ENCODE assay signal across 2 cellular contexts in genomic region chr19:4301590-4302237, GRCh38.
TF ChIP-seq lines count a peak whose summit lies in the region.

No MANE protein-coding gene starts in this region.

TF ChIP-seq in HepG2, 621 proteins besides CTCF, POLR2A, EP300 and RAD21:
- no peak for TF ChIP-seq TEAD2 (CRISPR knock-in tag; IDR thresholded peaks at IDR 0.05)
- peak; percentile 28 for TF ChIP-seq TEAD3 (CRISPR knock-in tag; optimal IDR thresholded peaks at IDR 0.05; ENCODE audit: borderline replicate concordance)
- TF ChIP-seq ZFP91 (CRISPR knock-in tag; IDR thresholded peaks at IDR 0.05; ENCODE audit: borderline replicate concordance), result peak; percentile 15; the same call in 1 of the 2 replicates
- TF ChIP-seq SKI (IDR thresholded peaks at IDR 0.05; ENCODE audit: partially characterized antibody), result no peak
- TF ChIP-seq ZMYM3 (CRISPR knock-in tag; IDR thresholded peaks at IDR 0.05), result peak; percentile 46
- 0 out of 2 replicates have a peak, but pooled peaks have one; percentile 26 for TF ChIP-seq PPARG (CRISPR knock-in tag; conservative IDR thresholded peaks at IDR 0.05)
- TF ChIP-seq SMARCE1 (IDR thresholded peaks at IDR 0.05; ENCODE audit: borderline replicate concordance), result no peak
- no peak for TF ChIP-seq ZNF713 (CRISPR knock-in tag; IDR thresholded peaks at IDR 0.05)
- 0 out of 2 replicates have a peak, but pooled peaks have one; percentile 26 for TF ChIP-seq TGIF2 (CRISPR knock-in tag; IDR thresholded peaks at IDR 0.05)
- TF ChIP-seq ZBTB14 (CRISPR knock-in tag; IDR thresholded peaks at IDR 0.05), result no peak
- TF ChIP-seq ZNF605 (CRISPR knock-in tag; IDR thresholded peaks at IDR 0.05), result no peak
- TF ChIP-seq ZFX (CRISPR knock-in tag; IDR thresholded peaks at IDR 0.05; ENCODE audit: low read depth), result peak; percentile 41; the same call in 1 of the 2 replicates

TF ChIP-seq in WTC11, 78 proteins besides CTCF, POLR2A, EP300 and RAD21:
- TF ChIP-seq MAX (CRISPR knock-in tag; IDR thresholded peaks at IDR 0.05), result no peak
- no peak for TF ChIP-seq FOXJ3 (CRISPR knock-in tag; IDR thresholded peaks at IDR 0.05; ENCODE audit: borderline replicate concordance)
- TF ChIP-seq ZNF512 (CRISPR knock-in tag; IDR thresholded peaks at IDR 0.05; ENCODE audit: borderline replicate concordance), result no peak
- no peak for TF ChIP-seq ZNF219 (CRISPR knock-in tag; IDR thresholded peaks at IDR 0.05; ENCODE audit: borderline replicate concordance)
- TF ChIP-seq PRRX2 (CRISPR knock-in tag; IDR thresholded peaks at IDR 0.05), result no peak
- no peak for TF ChIP-seq FOXK1 (CRISPR knock-in tag; IDR thresholded peaks at IDR 0.05)
- no peak for TF ChIP-seq NFYB (CRISPR knock-in tag; conservative IDR thresholded peaks at IDR 0.05; ENCODE audit: low read depth)
- TF ChIP-seq STAT6 (CRISPR knock-in tag; conservative IDR thresholded peaks at IDR 0.05; ENCODE audit: low read depth), result no peak
- no peak for TF ChIP-seq ATF2 (CRISPR knock-in tag; IDR thresholded peaks at IDR 0.05; ENCODE audit: borderline replicate concordance, low read depth)
- TF ChIP-seq ZNF138 (CRISPR knock-in tag; conservative IDR thresholded peaks at IDR 0.05), result no peak
- TF ChIP-seq KAT7 (CRISPR knock-in tag; IDR thresholded peaks at IDR 0.05; ENCODE audit: borderline replicate concordance), result no peak
- TF ChIP-seq NFATC4 (CRISPR knock-in tag; IDR thresholded peaks at IDR 0.05), result no peak
- no peak for TF ChIP-seq GTF2I (CRISPR knock-in tag; conservative IDR thresholded peaks at IDR 0.05)
- no peak for TF ChIP-seq ZNF416 (CRISPR knock-in tag; IDR thresholded peaks at IDR 0.05)
TF ChIP-seq in WTC11: peak in this region for 0.
